8 cellular contexts compared by ENCODE assay signal in genomic region chr11:59802639-59803176, GRCh38. TPM values are rescaled to one million over a fixed set of nuclear protein-coding genes. Genes with fewer than 3 reads are reported as not detected.
A peak's percentile ranks its signal among the peaks of the same experiment; 100 is the strongest.
DNase-seq lines count a peak whose midpoint lies in the region; ATAC-seq, FAIRE-seq and TF ChIP-seq lines count a peak whose summit lies in the region.

No MANE protein-coding gene starts in this region.

- DNase-seq in activated T-cell treated with anti-CD3 and anti-CD28 coated beads for 24 hours (ENCODE audit: low read depth): peak; percentile 23
- DNase-seq in activated T-cell treated with anti-CD3 and anti-CD28 coated beads, Interleukin-2, amount 50 U/mL, for 48 hours: no peak
- peak; percentile 83 for DNase-seq in OCI-M1 (lab: John Stamatoyannopoulos, UW)
- peak in 2 of 4 donors; percentile 26 to 66 for DNase-seq in body of pancreas
- no peak for DNase-seq in keratinocyte (ENCODE audit: low read depth, low spot score)
- DNase-seq in stimulated activated naive B cell treated with anti-CD40 and anti-IgM and Interleukin-4, amounts not matched to agents 10 μg/mL and 1 μg/mL and 100 μg/mL, for 72 hours: peak; percentile 15

- no peak for TF ChIP-seq POLR2A in body of pancreas (IDR thresholded peaks at IDR 0.05)

- H3K9me3 ChIP-seq in body of pancreas: no peaks in the 10 kb centered on the region
- no peaks in the 10 kb centered on the region for H3K9me3 ChIP-seq in keratinocyte (ENCODE audit: control insufficient read depth, low read depth, low read length)

- no peaks in the 10 kb centered on the region for H4K20me1 ChIP-seq in keratinocyte (ENCODE audit: control insufficient read depth, extremely low read depth, insufficient read depth, low read length)

- dilution Hi-C loops in keratinocyte (cut with MboI; ENCODE audit: extremely low pct_ligation_motif_present, low sequenced_read_pairs): no loop called here

- TF ChIP-seq CTCF in body of pancreas (IDR thresholded peaks at IDR 0.05): peak in 6 of 7 experiments; percentile 51 to 86 (median 76)
- peak; percentile 33 to 49 (median 43) for TF ChIP-seq CTCF in keratinocyte (optimal IDR thresholded peaks at IDR 0.05 in 1 of 3, IDR thresholded peaks at IDR 0.05 in 1 of 3, conservative IDR thresholded peaks at IDR 0.05 in 1 of 3; ENCODE audit: extremely low read depth in 1 of 3, insufficient read depth in 2 of 3, low read length in 3 of 3)

- no peak overlapping the region for H3K27ac Mint-ChIP-seq in stimulated activated naive B cell treated with anti-CD40 and anti-IgM and Interleukin-4, amounts not matched to agents 10 μg/mL and 1 μg/mL and 100 μg/mL, for 72 hours

- H3K9me3 Mint-ChIP-seq in stimulated activated naive B cell treated with anti-CD40 and anti-IgM and Interleukin-4, amounts not matched to agents 10 μg/mL and 1 μg/mL and 100 μg/mL, for 72 hours: no peaks in the 10 kb centered on the region

- peaks cover 4 to 15% of the 10 kb centered on the region in 2 donors for H3K36me3 ChIP-seq in body of pancreas (replicated peaks in 1 of 2; ENCODE audit: insufficient read depth in 1 of 2, low read depth in 2 of 2)
- peaks cover 26 to 29% of the 10 kb centered on the region in 2 experiments for H3K36me3 ChIP-seq in keratinocyte (ENCODE audit: control insufficient read depth in 2 of 2, extremely low read depth in 1 of 2, insufficient read depth in 2 of 2, low read length in 2 of 2)

- peak; percentile 62 for ATAC-seq in HG03175 (IDR thresholded peaks at IDR 0.05; ENCODE audit: unreplicated experiment)
- peak; percentile 85 for ATAC-seq in body of pancreas
- ATAC-seq in stimulated activated naive B cell treated with anti-CD40 and anti-IgM and Interleukin-4, amounts not matched to agents 10 μg/mL and 1 μg/mL and 100 μg/mL, for 72 hours (replicated peaks): peak; percentile 64 to 69
- ATAC-seq in HG02884 (IDR thresholded peaks at IDR 0.05; ENCODE audit: unreplicated experiment): no peak

- H3K4me1 ChIP-seq in body of pancreas (peaks cover 5% of the 10 kb centered on the region), keratinocyte (ENCODE audit: control insufficient read depth, extremely low read depth, insufficient read depth, low read length) (peaks cover 4% of the 10 kb centered on the region)

- no peak overlapping the region for H3K9ac ChIP-seq in keratinocyte (ENCODE audit: control insufficient read depth, extremely low read depth, insufficient read depth, low read length)

- no peak for FAIRE-seq in keratinocyte (lab: Jason Lieb, UNC)

- H3K4me2 ChIP-seq in keratinocyte (ENCODE audit: control insufficient read depth, extremely low read depth, insufficient read depth, low read depth, low read length): no peak overlapping the region

- H3K36me3 Mint-ChIP-seq in stimulated activated naive B cell treated with anti-CD40 and anti-IgM and Interleukin-4, amounts not matched to agents 10 μg/mL and 1 μg/mL and 100 μg/mL, for 72 hours: peaks cover 8 to 30% of the 10 kb centered on the region in 2 donors

- no peak overlapping the region for H2AFZ ChIP-seq in keratinocyte (ENCODE audit: control insufficient read depth, low read length)

- intact Hi-C loops in body of pancreas (cut with DNase I): loop anchor here (5.0 kb wide), 1 partner anchor 50 kb away; no protein-coding TSS in a partner anchor

- H3K9me1 ChIP-seq in keratinocyte (ENCODE audit: control insufficient read depth, extremely low read depth, insufficient read depth, low read length): no peaks in the 10 kb centered on the region

- H3K4me3 ChIP-seq in body of pancreas (no peak overlapping the region), keratinocyte (ENCODE audit: control insufficient read depth in 2 of 3, extremely low read depth in 1 of 3, insufficient read depth in 2 of 3, low read depth in 1 of 3, low read length in 3 of 3) (no peak overlapping the region)

- no peaks in the 10 kb centered on the region for H3K27me3 Mint-ChIP-seq in stimulated activated naive B cell treated with anti-CD40 and anti-IgM and Interleukin-4, amounts not matched to agents 10 μg/mL and 1 μg/mL and 100 μg/mL, for 72 hours

- H3K27ac ChIP-seq in body of pancreas: no peak overlapping the region
- no peak overlapping the region for H3K27ac ChIP-seq in keratinocyte (ENCODE audit: control insufficient read depth, insufficient read depth, low read length)

- H3K79me2 ChIP-seq in keratinocyte (ENCODE audit: control insufficient read depth, insufficient read depth, low read length): no peaks in the 10 kb centered on the region

- H3K27me3 ChIP-seq in body of pancreas (no peaks in the 10 kb centered on the region), keratinocyte (ENCODE audit: control insufficient read depth, extremely low read depth, insufficient read depth, low read length) (no peaks in the 10 kb centered on the region)

- WGBS in body of pancreas, 2 donors: 46 to 48% methylated on average over 4 of the region's 4 CpGs

- no peaks in the 10 kb centered on the region for H3K4me1 Mint-ChIP-seq in stimulated activated naive B cell treated with anti-CD40 and anti-IgM and Interleukin-4, amounts not matched to agents 10 μg/mL and 1 μg/mL and 100 μg/mL, for 72 hours

- no peak overlapping the region for H3K4me3 Mint-ChIP-seq in stimulated activated naive B cell treated with anti-CD40 and anti-IgM and Interleukin-4, amounts not matched to agents 10 μg/mL and 1 μg/mL and 100 μg/mL, for 72 hours

RNA-seq across cellular contexts. Expression of gene MRPL16, which starts 7.9 kb away (rescaled TPM):
- 10 to 100 TPM; 29.7 to 31.1 TPM for total RNA-seq in body of pancreas
- 32.4 to 85.5 TPM (median 72.1 TPM) in 3 replicates for polyA plus RNA-seq in keratinocyte
- polyA plus RNA-seq in keratinocyte (2011; ENCODE audit: low read depth): 17.5 TPM
- 77.8 and 78.6 TPM in 2 replicates for polyA plus RNA-seq in keratinocyte (2011; cell fraction: cytosol; rRNA removed)
- polyA plus RNA-seq in keratinocyte (2011; cell fraction: nucleus; rRNA removed): 62.9 and 65.1 TPM in 2 replicates
- 20.2 and 55.7 TPM in 2 replicates for polyA plus RNA-seq in keratinocyte (2012; ENCODE audit: low replicate concordance)
- 10.5 to 26.3 TPM (median 17.7 TPM) in 3 replicates for polyA minus RNA-seq in keratinocyte
- 24.9 TPM for polyA minus RNA-seq in keratinocyte (2011; cell fraction: cytosol; rRNA and poly(A)+ RNA removed)
- polyA minus RNA-seq in keratinocyte (2011; cell fraction: nucleus; rRNA and poly(A)+ RNA removed): 8.4 and 9.9 TPM in 2 replicates

RNA-seq across cellular contexts. Expression of gene CBLIF, which starts 42.6 kb away (rescaled TPM):
- not detected for total RNA-seq in body of pancreas
- polyA plus RNA-seq in keratinocyte: not detected in 3 replicates
- not detected for polyA plus RNA-seq in keratinocyte (2011; ENCODE audit: low read depth)
- polyA plus RNA-seq in keratinocyte (2011; cell fraction: cytosol; rRNA removed): not detected in 2 replicates
- polyA plus RNA-seq in keratinocyte (2011; cell fraction: nucleus; rRNA removed): not detected in 2 replicates
- polyA plus RNA-seq in keratinocyte (2012; ENCODE audit: low replicate concordance): not detected in 2 replicates
- polyA minus RNA-seq in keratinocyte: not detected in 3 replicates
- polyA minus RNA-seq in keratinocyte (2011; cell fraction: cytosol; rRNA and poly(A)+ RNA removed): not detected
- not detected in 2 replicates for polyA minus RNA-seq in keratinocyte (2011; cell fraction: nucleus; rRNA and poly(A)+ RNA removed)

RNA-seq across cellular contexts. Expression of gene STX3, which starts 47.5 kb away (rescaled TPM):
- total RNA-seq in body of pancreas: 10 to 100 TPM; 31.6 to 56.7 TPM
- polyA plus RNA-seq in keratinocyte: 41.1 to 48.0 TPM (median 42.5 TPM) in 3 replicates
- 219 TPM for polyA plus RNA-seq in keratinocyte (2011; ENCODE audit: low read depth)
- 39.9 and 56.1 TPM in 2 replicates for polyA plus RNA-seq in keratinocyte (2011; cell fraction: cytosol; rRNA removed)
- 41.3 and 52.1 TPM in 2 replicates for polyA plus RNA-seq in keratinocyte (2011; cell fraction: nucleus; rRNA removed)
- polyA plus RNA-seq in keratinocyte (2012; ENCODE audit: low replicate concordance): 29.6 and 54.4 TPM in 2 replicates
- 12.3 to 36.2 TPM (median 26.5 TPM) in 3 replicates for polyA minus RNA-seq in keratinocyte
- polyA minus RNA-seq in keratinocyte (2011; cell fraction: cytosol; rRNA and poly(A)+ RNA removed): 25.7 TPM
- polyA minus RNA-seq in keratinocyte (2011; cell fraction: nucleus; rRNA and poly(A)+ RNA removed): 23.3 and 40.3 TPM in 2 replicates

Comparison
In these comparisons a context has a peak if more than half of its experiments do, and no peak if none do; other contexts are left out.
1. DNase-seq: peak in activated T-cell treated with anti-CD3 and anti-CD28 coated beads for 24 hours (single experiment), OCI-M1 (single experiment) and stimulated activated naive B cell treated with anti-CD40 and anti-IgM and Interleukin-4, amounts not matched to agents 10 μg/mL and 1 μg/mL and 100 μg/mL, for 72 hours (single experiment); none in activated T-cell treated with anti-CD3 and anti-CD28 coated beads, Interleukin-2, amount 50 U/mL, for 48 hours (0 of 2) and keratinocyte (single experiment).